ENCODE assay signal across 1 cellular context in genomic region chr6:2790588-2790987, GRCh38.
TF ChIP-seq lines count a peak whose summit lies in the region.

No MANE protein-coding gene starts in this region.

TF ChIP-seq in H1, 55 proteins besides CTCF, POLR2A, EP300 and RAD21:
- no peak for TF ChIP-seq PHF8 (conservative IDR thresholded peaks at IDR 0.05; ENCODE audit: low read depth, low read length)
